In the genomic region with DNA sequence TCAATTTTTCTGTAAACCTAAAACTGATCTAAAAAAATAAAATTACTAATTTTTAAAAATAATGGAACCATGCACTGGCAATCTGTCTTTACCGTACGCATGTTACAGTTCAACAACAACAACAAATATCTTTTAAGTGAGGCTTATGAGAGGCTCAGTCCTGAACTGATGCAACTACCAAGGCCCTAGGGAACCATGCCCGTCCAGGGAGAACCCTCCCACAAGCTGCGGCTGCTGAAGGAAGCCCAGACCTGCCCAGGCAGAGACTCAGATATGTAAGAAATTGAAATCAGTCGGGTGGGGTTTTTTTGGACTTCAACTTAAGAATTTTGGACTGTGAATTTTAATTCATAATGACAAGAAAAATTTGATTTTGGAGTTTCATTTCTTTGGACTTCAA, we compare ENCODE assay signal across 21 cellular contexts.
"Had no signal": no experiment of that assay in that cellular context is flagged by ENCODE, and none has a peak within 500 bp of the region (broad histone marks: within the 10 kb centered on the region; RNA-seq: fewer than 3 reads in every experiment).

No MANE protein-coding gene starts in this region.

- H3K4me3 ChIP-seq: colonic mucosa, dorsolateral prefrontal cortex, ovary, psoas muscle, right atrium auricular region, tibial artery had no signal

- H3K27me3 ChIP-seq: colonic mucosa, dorsolateral prefrontal cortex, ovary, right atrium auricular region, tibial artery had no signal

- H3K36me3 ChIP-seq: colonic mucosa, ovary had no signal

- ATAC-seq: activated T-helper 17 cell treated with anti-CD3 and anti-CD28 coated beads, Interleukin-2, amount 50 U/mL, for 72 hours; effector memory CD8-positive, alpha-beta T cell; left ventricle myocardium superior; natural killer cell treated with Interleukin-12 subunit alpha and Interleukin-12 subunit beta and Interleukin-15 and Interleukin-18, amount 100 ng/mL, for 72 hours; psoas muscle; stimulated activated effector memory CD8-positive, alpha-beta T cell treated with anti-CD3 and anti-CD28 coated beads, Interleukin-12 subunit alpha, Interleukin-12 subunit beta, amount 100 ng/mL, for 72 hours; stimulated activated naive CD8-positive, alpha-beta T cell treated with anti-CD3 and anti-CD28 coated beads, Interleukin-15, amount 100 ng/mL, for 72 hours; T-cell had no signal

- H3K9me3 ChIP-seq: colonic mucosa, ovary, psoas muscle, right atrium auricular region, tibial artery had no signal

- H3K4me1 ChIP-seq: colonic mucosa, psoas muscle, right atrium auricular region, tibial artery had no signal

- DNase-seq: activated CD4-positive, alpha-beta T cell treated with anti-CD3 and anti-CD28 coated beads for 1 hour; activated CD8-positive, alpha-beta memory T cell treated with anti-CD3 and anti-CD28 coated beads, Interleukin-2, amount 50 U/mL, for 4 hours; activated naive CD4-positive, alpha-beta T cell treated with Interleukin-2 at 50 U/mL for 16 hours; activated naive CD8-positive, alpha-beta T cell treated with anti-CD3 and anti-CD28 coated beads for 36 hours; activated T-cell treated with anti-CD3 and anti-CD28 coated beads, Interleukin-2, amount 50 U/mL, for 24 hours; colonic mucosa; effector memory CD8-positive, alpha-beta T cell; hypothalamus; left ventricle myocardium superior; psoas muscle; stimulated activated CD4-positive, alpha-beta T cell treated with anti-CD3 and anti-CD28 coated beads, Interleukin-1b, Interleukin-23, amount 100 ng/mL, for 48 hours; stimulated activated naive CD8-positive, alpha-beta T cell treated with anti-CD3 and anti-CD28 coated beads, Interleukin-15, amount 100 ng/mL, for 72 hours; T-cell; WERI-Rb-1 had no signal

- H3K27ac ChIP-seq: colonic mucosa, dorsolateral prefrontal cortex, ovary, psoas muscle, right atrium auricular region, tibial artery, WERI-Rb-1 had no signal
